Comparison of ENCODE assay signal across 8 cellular contexts in the genomic region with DNA sequence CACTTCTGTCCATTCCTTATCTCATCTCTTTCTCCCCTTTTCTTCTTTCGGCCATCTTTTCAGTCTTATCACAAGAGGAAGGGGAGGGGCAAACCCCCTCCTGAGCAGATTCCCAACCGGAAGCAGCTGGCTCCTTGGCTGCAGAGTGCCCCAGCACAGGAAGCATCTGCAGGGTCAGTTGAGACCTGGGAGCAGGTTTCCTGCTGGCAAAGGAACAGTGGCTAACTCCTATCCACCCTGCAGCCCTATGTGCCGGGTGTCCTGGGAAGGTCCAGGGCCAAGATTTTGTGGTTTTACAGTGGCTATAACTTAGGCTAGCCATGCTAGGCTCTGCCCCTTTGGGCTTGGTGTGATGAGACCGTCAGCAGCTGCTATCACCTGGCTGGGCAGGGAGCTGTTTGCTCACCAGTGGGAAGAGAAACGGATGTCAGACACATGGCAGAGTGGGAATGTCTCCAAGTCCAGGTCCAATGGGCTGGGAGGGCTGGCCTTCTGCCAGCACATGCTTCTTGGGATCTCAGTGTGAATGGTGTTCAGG. TPM values are rescaled to one million over a fixed set of nuclear protein-coding genes. Genes with fewer than 3 reads are reported as not detected.
DNase-seq lines count a peak whose midpoint lies in the region; ATAC-seq, FAIRE-seq and TF ChIP-seq lines count a peak whose summit lies in the region.

No MANE protein-coding gene starts in this region.

- FAIRE-seq in pancreas (lab: Jason Lieb, UNC): no peak

- intact Hi-C loops in pancreas (cut with DNase I): no loop called here

- peak; percentile 16 to 66 for DNase-seq in NCI-H524 (lab: John Stamatoyannopoulos, UW)
- DNase-seq in NCI-H524 treated with DMSO at 0.1 percent for 48 hours (lab: John Stamatoyannopoulos, UW): no peak
- peak; percentile 90 for DNase-seq in RPMI7951 (ENCODE audit: low read depth)
- DNase-seq in fibroblast of lung (ENCODE audit: low read depth in 2 of 2): peak; percentile 47 to 59
- DNase-seq in pancreas: peak; percentile 87 to 96 (median 92)
- no peak for DNase-seq in NCI-H1436 treated with DMSO at 0.1 percent for 48 hours (lab: John Stamatoyannopoulos, UW)
- DNase-seq in DMS79 treated with DMSO at 0.1 percent for 48 hours (lab: John Stamatoyannopoulos, UW): no peak
- DNase-seq in NCI-H1694 treated with DMSO at 0.1 percent for 48 hours (lab: John Stamatoyannopoulos, UW): no peak

- peak overlapping the region; percentile 10 for H3K4me2 ChIP-seq in fibroblast of lung (ENCODE audit: extremely low read depth, insufficient read depth, low read length)

- H3K27me3 ChIP-seq in fibroblast of lung (ENCODE audit: control insufficient read depth, insufficient read depth, low read length) (no peaks in the 10 kb centered on the region), pancreas (no peaks in the 10 kb centered on the region)

- peaks cover 21% of the 10 kb centered on the region for H3K4me1 ChIP-seq in fibroblast of lung (ENCODE audit: control insufficient read depth, extremely low read depth, insufficient read depth, low read length)
- H3K4me1 ChIP-seq in pancreas: peaks cover 29 to 46% (median 43%) of the 10 kb centered on the region in 3 donors

- ATAC-seq in pancreas: peak; percentile 72 to 83 (median 76)

- H3K9ac ChIP-seq in fibroblast of lung (ENCODE audit: insufficient read depth, low read length): no peak overlapping the region

- H4K20me1 ChIP-seq in fibroblast of lung (ENCODE audit: control insufficient read depth, extremely low read depth, insufficient read depth, low read length): peaks cover 2% of the 10 kb centered on the region

- H3K79me2 ChIP-seq in fibroblast of lung (ENCODE audit: control insufficient read depth, insufficient read depth, low read length): peaks cover 57% of the 10 kb centered on the region

- 9 to 16% methylated on average over 5 of the region's 5 CpGs for WGBS in pancreas, 2 donors

- H3K27ac ChIP-seq in fibroblast of lung (ENCODE audit: insufficient read depth, low read length) (peak overlapping the region; percentile 59), pancreas (peak overlapping the region; percentile 66 to 75 (median 72))

- H3K36me3 ChIP-seq in fibroblast of lung (ENCODE audit: control insufficient read depth, insufficient read depth, low read length) (peaks cover 32% of the 10 kb centered on the region), pancreas (peaks cover 0 to 4% (median 0%) of the 10 kb centered on the region in 3 donors)

- H3K4me3 ChIP-seq in fibroblast of lung (replicated peaks in 1 of 4; ENCODE audit: control extremely low read depth in 1 of 4, insufficient read depth in 1 of 4, low read depth in 3 of 4, low read length in 4 of 4) (no peak overlapping the region), pancreas (no peak overlapping the region)

- no peaks in the 10 kb centered on the region for H3K9me3 ChIP-seq in fibroblast of lung (ENCODE audit: control insufficient read depth, insufficient read depth, low read depth, low read length)
- H3K9me3 ChIP-seq in pancreas: no peaks in the 10 kb centered on the region

- no peak for TF ChIP-seq CTCF in fibroblast of lung (conservative IDR thresholded peaks at IDR 0.05 in 1 of 2, IDR thresholded peaks at IDR 0.05 in 1 of 2; ENCODE audit: low read depth in 1 of 2, low read length in 2 of 2)
- TF ChIP-seq CTCF in pancreas (IDR thresholded peaks at IDR 0.05): no peak

- no peak overlapping the region for H2AFZ ChIP-seq in fibroblast of lung (ENCODE audit: low read length)

RNA-seq across cellular contexts. Expression of a gene that starts 40.4 kb away (rescaled TPM):
- total RNA-seq in RPMI7951 (2014; rRNA removed; shearing (Covaris generic)): 99.7 and 105 TPM in 2 replicates
- total RNA-seq in fibroblast of lung (7.4 and 18.0 TPM in 2 replicates), pancreas (10 to 100 TPM in 3 of 6 donors, 1 to 10 TPM in 3; 5.4 to 15.0 (median 9.3) TPM)
- polyA plus RNA-seq in fibroblast of lung (29.2 and 32.0 TPM in 2 replicates), pancreas (1 to 10 TPM; 2.8 to 4.1 TPM)
- 21.3 and 28.0 TPM in 2 replicates for polyA plus RNA-seq in fibroblast of lung (2012)
- 52.3 and 55.9 TPM in 2 replicates for polyA minus RNA-seq in fibroblast of lung (ENCODE audit: low replicate concordance)

Comparison
In these comparisons a context has a peak if more than half of its experiments do, and no peak if none do; other contexts are left out.
1. DNase-seq: peak in NCI-H524 (2 of 2), RPMI7951 (single experiment), fibroblast of lung (2 of 2) and pancreas (6 of 6); none in NCI-H524 treated with DMSO at 0.1 percent for 48 hours (single experiment), NCI-H1436 treated with DMSO at 0.1 percent for 48 hours (single experiment), DMS79 treated with DMSO at 0.1 percent for 48 hours (single experiment) and NCI-H1694 treated with DMSO at 0.1 percent for 48 hours (single experiment).